ENCODE assay signal across 1 cellular context in the genomic region with DNA sequence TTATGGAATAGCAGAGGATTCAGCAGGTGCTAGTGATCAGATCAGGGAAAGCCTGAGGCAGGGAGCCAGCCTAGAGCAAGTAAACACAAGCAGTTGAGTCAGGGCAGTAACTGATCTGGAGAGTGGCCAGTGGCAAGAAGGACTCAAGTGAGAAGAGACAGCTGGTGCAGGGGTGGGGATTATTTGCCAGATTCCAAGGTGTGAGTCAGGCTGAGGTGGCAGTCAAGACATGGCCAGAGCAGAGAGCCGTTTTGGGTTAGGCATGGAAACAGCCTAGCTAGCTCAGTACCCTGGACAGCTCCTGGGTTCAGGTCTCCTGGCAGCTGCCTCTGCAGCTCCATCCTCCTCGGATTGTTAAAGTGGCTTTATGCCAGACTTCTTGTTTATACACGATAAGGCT.
A peak's percentile ranks its signal among the peaks of the same experiment; 100 is the strongest.
TF ChIP-seq lines count a peak whose summit lies in the region.

No MANE protein-coding gene starts in this region.

TF ChIP-seq in HepG2, 621 proteins besides CTCF, POLR2A, EP300 and RAD21 (continued from another document and continues in another):
- TF ChIP-seq MIER3 (CRISPR knock-in tag; IDR thresholded peaks at IDR 0.05; ENCODE audit: borderline replicate concordance) (peak; percentile 43; the same call in 1 of the 2 replicates), ZNF781 (CRISPR knock-in tag; IDR thresholded peaks at IDR 0.05; ENCODE audit: borderline replicate concordance, not compliant biosample characterization) (peak; percentile 70), PHF5A (CRISPR knock-in tag; IDR thresholded peaks at IDR 0.05; ENCODE audit: low read depth, unreplicated experiment) (no peak), RBFOX2 (IDR thresholded peaks at IDR 0.05; ENCODE audit: low read depth, low read length) (no peak), ZNF10 (CRISPR knock-in tag; IDR thresholded peaks at IDR 0.05; ENCODE audit: borderline replicate concordance, low read depth) (no peak), AGO2 (optimal IDR thresholded peaks at IDR 0.05; ENCODE audit: low read depth, low read length) (no peak), PLRG1 (conservative IDR thresholded peaks at IDR 0.05) (no peak), DNMT1 (CRISPR knock-in tag; IDR thresholded peaks at IDR 0.05) (no peak), SP140L (CRISPR knock-in tag; IDR thresholded peaks at IDR 0.05; ENCODE audit: borderline replicate concordance) (peak; percentile 50; the same call in 1 of the 2 replicates), CEBPB (IDR thresholded peaks at IDR 0.05; ENCODE audit: borderline replicate concordance, low read depth, low read length) (no peak), ZNF431 (CRISPR knock-in tag; IDR thresholded peaks at IDR 0.05; ENCODE audit: borderline replicate concordance, low read depth) (no peak), SRSF1 (optimal IDR thresholded peaks at IDR 0.05; ENCODE audit: low read depth, low read length) (no peak), PCBP1 (IDR thresholded peaks at IDR 0.05; ENCODE audit: borderline replicate concordance, low read depth, low read length) (no peak), ZNF556 (CRISPR knock-in tag; IDR thresholded peaks at IDR 0.05; ENCODE audit: borderline replicate concordance) (no peak), ZNF614 (CRISPR knock-in tag; IDR thresholded peaks at IDR 0.05; ENCODE audit: borderline replicate concordance) (no peak; the same call in 1 of the 2 replicates), MED8 (CRISPR knock-in tag; IDR thresholded peaks at IDR 0.05; ENCODE audit: insufficient replicate concordance) (no peak), RXRB (CRISPR knock-in tag; IDR thresholded peaks at IDR 0.05; ENCODE audit: borderline replicate concordance) (peak; percentile 57; the same call in 1 of the 2 replicates), ZNF138 (CRISPR knock-in tag; IDR thresholded peaks at IDR 0.05; ENCODE audit: low read depth) (no peak), MEIS2 (CRISPR knock-in tag; IDR thresholded peaks at IDR 0.05) (peak; percentile 61; the same call in 1 of the 2 replicates), ZNF567 (CRISPR knock-in tag; IDR thresholded peaks at IDR 0.05; ENCODE audit: borderline replicate concordance) (no peak), HNRNPH1 (optimal IDR thresholded peaks at IDR 0.05; ENCODE audit: low read depth, low read length) (no peak), ZSCAN29 (CRISPR knock-in tag; conservative IDR thresholded peaks at IDR 0.05) (no peak), BORCS8-MEF2B (CRISPR knock-in tag; IDR thresholded peaks at IDR 0.05) (peak; percentile 88), TP53 (CRISPR knock-in tag; conservative IDR thresholded peaks at IDR 0.05) (no peak), NCOR1 (IDR thresholded peaks at IDR 0.05; ENCODE audit: borderline replicate concordance, low read length) (no peak), TARDBP (CRISPR knock-in tag; IDR thresholded peaks at IDR 0.05) (no peak), ZFP82 (CRISPR knock-in tag; IDR thresholded peaks at IDR 0.05; ENCODE audit: borderline replicate concordance) (no peak), ATF7 (IDR thresholded peaks at IDR 0.05) (no peak), ATF7 (CRISPR knock-in tag; IDR thresholded peaks at IDR 0.05) (no peak), ATF7-NPFF (CRISPR knock-in tag; IDR thresholded peaks at IDR 0.05; ENCODE audit: low read depth) (0 out of 2 replicates have a peak, but pooled peaks have one; percentile 25), ZNF543 (CRISPR knock-in tag; IDR thresholded peaks at IDR 0.05) (no peak), ZNF17 (CRISPR knock-in tag; IDR thresholded peaks at IDR 0.05) (no peak), ZNF530 (CRISPR knock-in tag; IDR thresholded peaks at IDR 0.05; ENCODE audit: low read depth) (no peak), MED13 (CRISPR knock-in tag; IDR thresholded peaks at IDR 0.05) (no peak), ZNF446 (CRISPR knock-in tag; IDR thresholded peaks at IDR 0.05) (no peak), NR3C1 (CRISPR knock-in tag; IDR thresholded peaks at IDR 0.05) (no peak), ZNF570 (CRISPR knock-in tag; IDR thresholded peaks at IDR 0.05; ENCODE audit: borderline replicate concordance) (no peak), ZNF678 (CRISPR knock-in tag; IDR thresholded peaks at IDR 0.05) (no peak), HIVEP1 (CRISPR knock-in tag; IDR thresholded peaks at IDR 0.05) (no peak), ZNF354B (CRISPR knock-in tag; IDR thresholded peaks at IDR 0.05) (no peak)
- TF ChIP-seq, protein P1, sequence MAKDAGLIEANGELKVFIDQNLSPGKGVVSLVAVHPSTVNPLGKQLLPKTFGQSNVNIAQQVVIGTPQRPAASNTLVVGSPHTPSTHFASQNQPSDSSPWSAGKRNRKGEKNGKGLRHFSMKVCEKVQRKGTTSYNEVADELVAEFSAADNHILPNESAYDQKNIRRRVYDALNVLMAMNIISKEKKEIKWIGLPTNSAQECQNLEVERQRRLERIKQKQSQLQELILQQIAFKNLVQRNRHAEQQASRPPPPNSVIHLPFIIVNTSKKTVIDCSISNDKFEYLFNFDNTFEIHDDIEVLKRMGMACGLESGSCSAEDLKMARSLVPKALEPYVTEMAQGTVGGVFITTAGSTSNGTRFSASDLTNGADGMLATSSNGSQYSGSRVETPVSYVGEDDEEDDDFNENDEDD (CRISPR knock-in tag; IDR thresholded peaks at IDR 0.05; ENCODE audit: borderline replicate concordance), result no peak
- TF ChIP-seq, protein P2, sequence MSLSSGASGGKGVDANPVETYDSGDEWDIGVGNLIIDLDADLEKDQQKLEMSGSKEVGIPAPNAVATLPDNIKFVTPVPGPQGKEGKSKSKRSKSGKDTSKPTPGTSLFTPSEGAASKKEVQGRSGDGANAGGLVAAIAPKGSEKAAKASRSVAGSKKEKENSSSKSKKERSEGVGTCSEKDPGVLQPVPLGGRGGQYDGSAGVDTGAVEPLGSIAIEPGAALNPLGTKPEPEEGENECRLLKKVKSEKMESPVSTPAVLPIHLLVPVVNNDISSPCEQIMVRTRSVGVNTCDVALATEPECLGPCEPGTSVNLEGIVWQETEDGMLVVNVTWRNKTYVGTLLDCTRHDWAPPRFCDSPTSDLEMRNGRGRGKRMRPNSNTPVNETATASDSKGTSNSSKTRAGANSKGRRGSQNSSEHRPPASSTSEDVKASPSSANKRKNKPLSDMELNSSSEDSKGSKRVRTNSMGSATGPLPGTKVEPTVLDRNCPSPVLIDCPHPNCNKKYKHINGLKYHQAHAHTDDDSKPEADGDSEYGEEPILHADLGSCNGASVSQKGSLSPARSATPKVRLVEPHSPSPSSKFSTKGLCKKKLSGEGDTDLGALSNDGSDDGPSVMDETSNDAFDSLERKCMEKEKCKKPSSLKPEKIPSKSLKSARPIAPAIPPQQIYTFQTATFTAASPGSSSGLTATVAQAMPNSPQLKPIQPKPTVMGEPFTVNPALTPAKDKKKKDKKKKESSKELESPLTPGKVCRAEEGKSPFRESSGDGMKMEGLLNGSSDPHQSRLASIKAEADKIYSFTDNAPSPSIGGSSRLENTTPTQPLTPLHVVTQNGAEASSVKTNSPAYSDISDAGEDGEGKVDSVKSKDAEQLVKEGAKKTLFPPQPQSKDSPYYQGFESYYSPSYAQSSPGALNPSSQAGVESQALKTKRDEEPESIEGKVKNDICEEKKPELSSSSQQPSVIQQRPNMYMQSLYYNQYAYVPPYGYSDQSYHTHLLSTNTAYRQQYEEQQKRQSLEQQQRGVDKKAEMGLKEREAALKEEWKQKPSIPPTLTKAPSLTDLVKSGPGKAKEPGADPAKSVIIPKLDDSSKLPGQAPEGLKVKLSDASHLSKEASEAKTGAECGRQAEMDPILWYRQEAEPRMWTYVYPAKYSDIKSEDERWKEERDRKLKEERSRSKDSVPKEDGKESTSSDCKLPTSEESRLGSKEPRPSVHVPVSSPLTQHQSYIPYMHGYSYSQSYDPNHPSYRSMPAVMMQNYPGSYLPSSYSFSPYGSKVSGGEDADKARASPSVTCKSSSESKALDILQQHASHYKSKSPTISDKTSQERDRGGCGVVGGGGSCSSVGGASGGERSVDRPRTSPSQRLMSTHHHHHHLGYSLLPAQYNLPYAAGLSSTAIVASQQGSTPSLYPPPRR (CRISPR knock-in tag; IDR thresholded peaks at IDR 0.05; ENCODE audit: borderline replicate concordance), result no peak
- TF ChIP-seq, protein P3, sequence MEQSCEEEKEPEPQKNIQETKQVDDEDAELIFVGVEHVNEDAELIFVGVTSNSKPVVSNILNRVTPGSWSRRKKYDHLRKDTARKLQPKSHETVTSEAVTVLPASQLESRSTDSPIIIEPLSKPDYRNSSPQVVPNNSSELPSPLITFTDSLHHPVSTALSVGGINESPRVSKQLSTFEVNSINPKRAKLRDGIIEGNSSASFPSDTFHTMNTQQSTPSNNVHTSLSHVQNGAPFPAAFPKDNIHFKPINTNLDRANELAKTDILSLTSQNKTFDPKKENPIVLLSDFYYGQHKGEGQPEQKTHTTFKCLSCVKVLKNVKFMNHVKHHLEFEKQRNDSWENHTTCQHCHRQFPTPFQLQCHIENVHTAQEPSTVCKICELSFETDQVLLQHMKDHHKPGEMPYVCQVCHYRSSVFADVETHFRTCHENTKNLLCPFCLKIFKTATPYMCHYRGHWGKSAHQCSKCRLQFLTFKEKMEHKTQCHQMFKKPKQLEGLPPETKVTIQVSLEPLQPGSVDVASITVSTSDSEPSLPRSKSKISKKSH (CRISPR knock-in tag; IDR thresholded peaks at IDR 0.05; ENCODE audit: borderline replicate concordance), result no peak
- TF ChIP-seq, protein P4, sequence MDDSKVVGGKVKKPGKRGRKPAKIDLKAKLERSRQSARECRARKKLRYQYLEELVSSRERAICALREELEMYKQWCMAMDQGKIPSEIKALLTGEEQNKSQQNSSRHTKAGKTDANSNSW (CRISPR knock-in tag; IDR thresholded peaks at IDR 0.05; ENCODE audit: borderline replicate concordance), result no peak
- TF ChIP-seq, protein P5, sequence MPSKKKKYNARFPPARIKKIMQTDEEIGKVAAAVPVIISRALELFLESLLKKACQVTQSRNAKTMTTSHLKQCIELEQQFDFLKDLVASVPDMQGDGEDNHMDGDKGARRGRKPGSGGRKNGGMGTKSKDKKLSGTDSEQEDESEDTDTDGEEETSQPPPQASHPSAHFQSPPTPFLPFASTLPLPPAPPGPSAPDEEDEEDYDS (CRISPR knock-in tag; IDR thresholded peaks at IDR 0.05), result no peak
- TF ChIP-seq, protein P6, sequence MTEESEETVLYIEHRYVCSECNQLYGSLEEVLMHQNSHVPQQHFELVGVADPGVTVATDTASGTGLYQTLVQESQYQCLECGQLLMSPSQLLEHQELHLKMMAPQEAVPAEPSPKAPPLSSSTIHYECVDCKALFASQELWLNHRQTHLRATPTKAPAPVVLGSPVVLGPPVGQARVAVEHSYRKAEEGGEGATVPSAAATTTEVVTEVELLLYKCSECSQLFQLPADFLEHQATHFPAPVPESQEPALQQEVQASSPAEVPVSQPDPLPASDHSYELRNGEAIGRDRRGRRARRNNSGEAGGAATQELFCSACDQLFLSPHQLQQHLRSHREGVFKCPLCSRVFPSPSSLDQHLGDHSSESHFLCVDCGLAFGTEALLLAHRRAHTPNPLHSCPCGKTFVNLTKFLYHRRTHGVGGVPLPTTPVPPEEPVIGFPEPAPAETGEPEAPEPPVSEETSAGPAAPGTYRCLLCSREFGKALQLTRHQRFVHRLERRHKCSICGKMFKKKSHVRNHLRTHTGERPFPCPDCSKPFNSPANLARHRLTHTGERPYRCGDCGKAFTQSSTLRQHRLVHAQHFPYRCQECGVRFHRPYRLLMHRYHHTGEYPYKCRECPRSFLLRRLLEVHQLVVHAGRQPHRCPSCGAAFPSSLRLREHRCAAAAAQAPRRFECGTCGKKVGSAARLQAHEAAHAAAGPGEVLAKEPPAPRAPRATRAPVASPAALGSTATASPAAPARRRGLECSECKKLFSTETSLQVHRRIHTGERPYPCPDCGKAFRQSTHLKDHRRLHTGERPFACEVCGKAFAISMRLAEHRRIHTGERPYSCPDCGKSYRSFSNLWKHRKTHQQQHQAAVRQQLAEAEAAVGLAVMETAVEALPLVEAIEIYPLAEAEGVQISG (CRISPR knock-in tag; IDR thresholded peaks at IDR 0.05), result peak; percentile 71
- TF ChIP-seq, protein P7, sequence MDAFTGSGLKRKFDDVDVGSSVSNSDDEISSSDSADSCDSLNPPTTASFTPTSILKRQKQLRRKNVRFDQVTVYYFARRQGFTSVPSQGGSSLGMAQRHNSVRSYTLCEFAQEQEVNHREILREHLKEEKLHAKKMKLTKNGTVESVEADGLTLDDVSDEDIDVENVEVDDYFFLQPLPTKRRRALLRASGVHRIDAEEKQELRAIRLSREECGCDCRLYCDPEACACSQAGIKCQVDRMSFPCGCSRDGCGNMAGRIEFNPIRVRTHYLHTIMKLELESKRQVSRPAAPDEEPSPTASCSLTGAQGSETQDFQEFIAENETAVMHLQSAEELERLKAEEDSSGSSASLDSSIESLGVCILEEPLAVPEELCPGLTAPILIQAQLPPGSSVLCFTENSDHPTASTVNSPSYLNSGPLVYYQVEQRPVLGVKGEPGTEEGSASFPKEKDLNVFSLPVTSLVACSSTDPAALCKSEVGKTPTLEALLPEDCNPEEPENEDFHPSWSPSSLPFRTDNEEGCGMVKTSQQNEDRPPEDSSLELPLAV (CRISPR knock-in tag; conservative IDR thresholded peaks at IDR 0.05; ENCODE audit: low read depth), result no peak
- TF ChIP-seq, protein P8, sequence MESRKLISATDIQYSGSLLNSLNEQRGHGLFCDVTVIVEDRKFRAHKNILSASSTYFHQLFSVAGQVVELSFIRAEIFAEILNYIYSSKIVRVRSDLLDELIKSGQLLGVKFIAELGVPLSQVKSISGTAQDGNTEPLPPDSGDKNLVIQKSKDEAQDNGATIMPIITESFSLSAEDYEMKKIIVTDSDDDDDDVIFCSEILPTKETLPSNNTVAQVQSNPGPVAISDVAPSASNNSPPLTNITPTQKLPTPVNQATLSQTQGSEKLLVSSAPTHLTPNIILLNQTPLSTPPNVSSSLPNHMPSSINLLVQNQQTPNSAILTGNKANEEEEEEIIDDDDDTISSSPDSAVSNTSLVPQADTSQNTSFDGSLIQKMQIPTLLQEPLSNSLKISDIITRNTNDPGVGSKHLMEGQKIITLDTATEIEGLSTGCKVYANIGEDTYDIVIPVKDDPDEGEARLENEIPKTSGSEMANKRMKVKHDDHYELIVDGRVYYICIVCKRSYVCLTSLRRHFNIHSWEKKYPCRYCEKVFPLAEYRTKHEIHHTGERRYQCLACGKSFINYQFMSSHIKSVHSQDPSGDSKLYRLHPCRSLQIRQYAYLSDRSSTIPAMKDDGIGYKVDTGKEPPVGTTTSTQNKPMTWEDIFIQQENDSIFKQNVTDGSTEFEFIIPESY (CRISPR knock-in tag; IDR thresholded peaks at IDR 0.05), result no peak
- TF ChIP-seq, protein P9, sequence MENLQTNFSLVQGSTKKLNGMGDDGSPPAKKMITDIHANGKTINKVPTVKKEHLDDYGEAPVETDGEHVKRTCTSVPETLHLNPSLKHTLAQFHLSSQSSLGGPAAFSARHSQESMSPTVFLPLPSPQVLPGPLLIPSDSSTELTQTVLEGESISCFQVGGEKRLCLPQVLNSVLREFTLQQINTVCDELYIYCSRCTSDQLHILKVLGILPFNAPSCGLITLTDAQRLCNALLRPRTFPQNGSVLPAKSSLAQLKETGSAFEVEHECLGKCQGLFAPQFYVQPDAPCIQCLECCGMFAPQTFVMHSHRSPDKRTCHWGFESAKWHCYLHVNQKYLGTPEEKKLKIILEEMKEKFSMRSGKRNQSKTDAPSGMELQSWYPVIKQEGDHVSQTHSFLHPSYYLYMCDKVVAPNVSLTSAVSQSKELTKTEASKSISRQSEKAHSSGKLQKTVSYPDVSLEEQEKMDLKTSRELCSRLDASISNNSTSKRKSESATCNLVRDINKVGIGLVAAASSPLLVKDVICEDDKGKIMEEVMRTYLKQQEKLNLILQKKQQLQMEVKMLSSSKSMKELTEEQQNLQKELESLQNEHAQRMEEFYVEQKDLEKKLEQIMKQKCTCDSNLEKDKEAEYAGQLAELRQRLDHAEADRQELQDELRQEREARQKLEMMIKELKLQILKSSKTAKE (CRISPR knock-in tag; IDR thresholded peaks at IDR 0.05; ENCODE audit: borderline replicate concordance), result no peak
